Comparison of ENCODE assay signal across 8 cellular contexts in genomic region chr7:87475359-87476178, GRCh38. TPM values are rescaled to one million over a fixed set of nuclear protein-coding genes. Genes with fewer than 3 reads are reported as not detected.
A peak's percentile ranks its signal among the peaks of the same experiment; 100 is the strongest.
DNase-seq lines count a peak whose midpoint lies in the region; ATAC-seq, FAIRE-seq and TF ChIP-seq lines count a peak whose summit lies in the region.

Gene ABCB4 (minus strand): TSS chr7:87475680. CDS start chr7:87475465, 215 bp downstream.

- H3K36me3 ChIP-seq in adrenal gland (replicated peaks in 1 of 2): no peaks in the 10 kb centered on the region
- no peaks in the 10 kb centered on the region for H3K36me3 ChIP-seq in kidney (ENCODE audit: control insufficient read depth in 1 of 2, insufficient read depth in 2 of 2, low read length in 2 of 2)
- H3K36me3 ChIP-seq in stomach: no peaks in the 10 kb centered on the region

- TF ChIP-seq EP300 in stomach (IDR thresholded peaks at IDR 0.05): no peak

- CTCF ChIA-PET in AG04449 (lab: Yijun Ruan, JAX): no interaction called here

- peaks cover 3 to 15% of the 10 kb centered on the region in 2 donors for H3K4me1 ChIP-seq in adrenal gland (replicated peaks in 1 of 2)
- no peaks in the 10 kb centered on the region for H3K4me1 ChIP-seq in kidney (ENCODE audit: control insufficient read depth in 1 of 2, insufficient read depth in 1 of 2, low read depth in 1 of 2, low read length in 2 of 2)
- H3K4me1 ChIP-seq in stomach: peaks cover 5 to 24% (median 13%) of the 10 kb centered on the region in 4 donors

- TF ChIP-seq POLR2A in adrenal gland (IDR thresholded peaks at IDR 0.05) (peak in 1 of 2 donors; percentile 23), stomach (IDR thresholded peaks at IDR 0.05) (no peak)

- no peak for FAIRE-seq in kidney (lab: Jason Lieb, UNC)

- 3 to 10% (median 6%) methylated on average over 12 to 80 of the region's 80 CpGs for WGBS in adrenal gland, 4 donors
- 6 to 21% (median 7%) methylated on average over 11 to 80 of the region's 80 CpGs for WGBS in stomach, 5 donors

- H3K9ac ChIP-seq in kidney (ENCODE audit: low read length in 2 of 2): no peak within 1 kb of the TSS

- H3K4me3 ChIP-seq in AG04449 (ENCODE audit: low read depth, low read length) (peak within 1 kb of the TSS; percentile 57), adrenal gland (peak within 1 kb of the TSS; percentile 2 to 61 (median 20)), kidney (ENCODE audit: low read length in 2 of 2) (peak within 1 kb of the TSS; percentile 33 to 57), stomach (peak within 1 kb of the TSS; percentile 49 to 63 (median 54))

- TF ChIP-seq CTCF in AG04449 (IDR thresholded peaks at IDR 0.05; ENCODE audit: insufficient read depth, low read length, missing control alignments) (no peak), adrenal gland (IDR thresholded peaks at IDR 0.05) (no peak), kidney (IDR thresholded peaks at IDR 0.05; ENCODE audit: borderline replicate concordance, extremely low read depth, insufficient read depth) (no peak), stomach (IDR thresholded peaks at IDR 0.05) (no peak)

- intact Hi-C loops in adrenal gland (cut with DNase I): no loop called here
- intact Hi-C loops in kidney (cut with DNase I): no loop called here
- intact Hi-C loops in stomach (cut with DNase I; ENCODE audit: low total_unique reads): no loop called here

- H3K9me3 ChIP-seq in adrenal gland (replicated peaks in 1 of 3) (no peaks in the 10 kb centered on the region), kidney (ENCODE audit: control insufficient read depth in 1 of 2, low read length in 2 of 2) (no peaks in the 10 kb centered on the region), stomach (no peaks in the 10 kb centered on the region)

- H3K27ac ChIP-seq in adrenal gland (peak within 1 kb of the TSS in 4 of 5 donors; percentile 26 to 82 (median 36)), kidney (ENCODE audit: low read depth in 2 of 2, low read length in 2 of 2) (no peak within 1 kb of the TSS), stomach (no peak within 1 kb of the TSS)

- ATAC-seq in GM18517 (IDR thresholded peaks at IDR 0.05; ENCODE audit: unreplicated experiment): peak; percentile 28
- peak; percentile 20 for ATAC-seq in HG03064 (IDR thresholded peaks at IDR 0.05; ENCODE audit: low read depth, unreplicated experiment)

- H3K27me3 ChIP-seq in adrenal gland (no peaks in the 10 kb centered on the region), stomach (peaks cover 0 to 32% (median 13%) of the 10 kb centered on the region in 3 donors)

- DNase-seq in AG04449 (ENCODE audit: low read depth, low spot score): no peak
- peak in 6 of 7 donors; percentile 23 to 43 (median 32) for DNase-seq in adrenal gland
- DNase-seq in kidney: peak; percentile 74
- no peak for DNase-seq in stomach
- no peak for DNase-seq in DMS114 treated with DMSO at 0.1 percent for 48 hours (lab: John Stamatoyannopoulos, UW; ENCODE audit: unreplicated experiment)
- DNase-seq in activated effector memory CD4-positive, alpha-beta T cell treated with anti-CD3 and anti-CD28 coated beads, Interleukin-2, amount 50 U/mL, for 16 hours: no peak

- POLR2A ChIA-PET in AG04449 (lab: Yijun Ruan, JAX): no interaction called here

RNA-seq across cellular contexts. Expression of gene ABCB4, which starts in this region (rescaled TPM):
- 10 to 100 TPM in 6 of 8 donors, 1 to 10 TPM in 2; 6.8 to 62.6 (median 11.9) TPM for total RNA-seq in adrenal gland
- 10 to 100 TPM; 28.6 to 60.9 (median 34.3) TPM for polyA plus RNA-seq in adrenal gland
- total RNA-seq in kidney: 2.0 TPM
- polyA plus RNA-seq in kidney (ENCODE audit: insufficient read depth, low read depth, low replicate concordance): 2.0 TPM
- 1 to 10 TPM in 2 of 5 donors, not detected in 3; 1.0 to 1.5 TPM for total RNA-seq in stomach
- polyA plus RNA-seq in stomach: under 1 TPM in 1 of 3 donors, not detected in 2; 0.25 TPM

Comparison
In these comparisons a context has a peak if more than half of its experiments do, and no peak if none do; other contexts are left out.
1. RNA of gene ABCB4 (polyA plus RNA-seq): 28.6 to 60.9 TPM in adrenal gland; 2.0 TPM in kidney (single experiment) and 0.25 TPM in stomach; every median in the first group is over 10 times any median in the second.
2. DNase-seq: peak in adrenal gland (6 of 7) and kidney (single experiment); none in AG04449 (single experiment), stomach (single experiment), DMS114 treated with DMSO at 0.1 percent for 48 hours (single experiment) and activated effector memory CD4-positive, alpha-beta T cell treated with anti-CD3 and anti-CD28 coated beads, Interleukin-2, amount 50 U/mL, for 16 hours (single experiment).
3. H3K27ac ChIP-seq: peak in adrenal gland (4 of 5); none in kidney (0 of 2) and stomach (0 of 5).
4. Peak in every context shown above with its lines, with median percentiles within 50 percentile points of each other: H3K4me3 ChIP-seq.